Comparison of ENCODE assay signal across 8 cellular contexts in the genomic region with DNA sequence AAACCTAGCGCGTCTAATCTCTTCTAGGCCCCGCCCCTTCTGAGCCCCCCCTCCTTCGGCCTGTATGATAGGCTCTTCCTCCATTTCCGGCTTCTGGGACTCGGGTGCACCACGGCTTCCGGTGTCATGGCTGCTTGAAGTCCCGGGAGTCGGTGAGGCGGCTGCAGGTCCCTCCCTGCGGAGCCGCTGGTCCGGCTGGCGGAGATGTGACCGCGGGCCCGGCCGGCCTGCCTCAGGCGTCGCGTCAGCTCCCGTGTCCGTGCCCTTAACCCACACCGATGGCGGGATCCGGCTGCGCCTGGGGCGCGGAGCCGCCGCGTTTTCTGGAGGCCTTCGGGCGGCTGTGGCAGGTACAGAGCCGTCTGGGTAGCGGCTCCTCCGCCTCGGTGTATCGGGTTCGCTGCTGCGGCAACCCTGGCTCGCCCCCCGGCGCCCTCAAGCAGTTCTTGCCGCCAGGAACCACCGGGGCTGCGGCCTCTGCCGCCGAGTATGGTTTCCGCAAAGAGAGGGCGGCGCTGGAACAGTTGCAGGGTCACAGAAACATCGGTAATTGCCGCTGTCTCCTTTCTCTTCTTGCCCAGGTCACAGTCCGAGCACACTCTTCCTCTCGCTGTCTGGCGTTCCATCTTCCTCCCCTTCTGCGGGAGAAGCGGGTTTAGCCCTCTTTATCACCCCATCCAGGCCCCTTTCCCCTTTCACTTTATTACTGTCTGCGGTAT. TPM values are rescaled to one million over a fixed set of nuclear protein-coding genes. Genes with fewer than 3 reads are reported as not detected.
A peak's percentile ranks its signal among the peaks of the same experiment; 100 is the strongest.
DNase-seq lines count a peak whose midpoint lies in the region; ATAC-seq, FAIRE-seq and TF ChIP-seq lines count a peak whose summit lies in the region.

A gene with protein sequence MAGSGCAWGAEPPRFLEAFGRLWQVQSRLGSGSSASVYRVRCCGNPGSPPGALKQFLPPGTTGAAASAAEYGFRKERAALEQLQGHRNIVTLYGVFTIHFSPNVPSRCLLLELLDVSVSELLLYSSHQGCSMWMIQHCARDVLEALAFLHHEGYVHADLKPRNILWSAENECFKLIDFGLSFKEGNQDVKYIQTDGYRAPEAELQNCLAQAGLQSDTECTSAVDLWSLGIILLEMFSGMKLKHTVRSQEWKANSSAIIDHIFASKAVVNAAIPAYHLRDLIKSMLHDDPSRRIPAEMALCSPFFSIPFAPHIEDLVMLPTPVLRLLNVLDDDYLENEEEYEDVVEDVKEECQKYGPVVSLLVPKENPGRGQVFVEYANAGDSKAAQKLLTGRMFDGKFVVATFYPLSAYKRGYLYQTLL (plus strand): TSS at position 96 of the 719 bp plus-strand sequence. CDS start 183 bp downstream, at position 279.

- H3K27me3 ChIP-seq in OCI-LY1 (ENCODE audit: insufficient read depth, low read length), result no peaks in the 10 kb centered on the region

- peak within 1 kb of the TSS; percentile 96 for H3K27ac Mint-ChIP-seq in endothelial cell (ENCODE audit: unreplicated experiment)
- peak within 1 kb of the TSS; percentile 88 for H3K27ac Mint-ChIP-seq in mesothelial cell of epicardium

- H3K27me3 Mint-ChIP-seq in endothelial cell (ENCODE audit: unreplicated experiment) (peaks cover 9% of the 10 kb centered on the region), mesothelial cell of epicardium (ENCODE audit: low read depth) (peaks cover 27% of the 10 kb centered on the region)

- peaks cover 30% of the 10 kb centered on the region for H3K36me3 ChIP-seq in OCI-LY1 (ENCODE audit: insufficient read depth, low read length)

- TF ChIP-seq CTCF in D721Med (IDR thresholded peaks at IDR 0.05; ENCODE audit: insufficient read depth, missing control alignments), result no peak
- TF ChIP-seq CTCF in OCI-LY1 (IDR thresholded peaks at IDR 0.05; ENCODE audit: low read length), result no peak
- no peak for TF ChIP-seq CTCF in endothelial cell (IDR thresholded peaks at IDR 0.05; ENCODE audit: unreplicated experiment)
- no peak for TF ChIP-seq CTCF in mesothelial cell of epicardium (IDR thresholded peaks at IDR 0.05; ENCODE audit: unreplicated experiment)

- H3K4me1 Mint-ChIP-seq in endothelial cell (ENCODE audit: unreplicated experiment) (peaks cover 22% of the 10 kb centered on the region), mesothelial cell of epicardium (peaks cover 25% of the 10 kb centered on the region)

- H3K4me3 Mint-ChIP-seq in endothelial cell (ENCODE audit: unreplicated experiment) (peak within 1 kb of the TSS; percentile 100), mesothelial cell of epicardium (peak within 1 kb of the TSS; percentile 89)

- peak within 1 kb of the TSS; percentile 89 for H3K4me2 ChIP-seq in OCI-LY1 (ENCODE audit: low read length)

- FAIRE-seq in D721Med (lab: Jason Lieb, UNC), result no peak

- peak within 1 kb of the TSS; percentile 90 for H3K9ac ChIP-seq in OCI-LY1 (ENCODE audit: low read length)

- H3F3A ChIP-seq in OCI-LY1 (ENCODE audit: insufficient read depth, low read length), result no peaks in the 10 kb centered on the region

- ATAC-seq in GM21526 (IDR thresholded peaks at IDR 0.05; ENCODE audit: low FRiP score, unreplicated experiment), result peak; percentile 92

- peak within 1 kb of the TSS; percentile 76 for H3K27ac ChIP-seq in OCI-LY1 (ENCODE audit: low read depth, low read length, poor library complexity, severe bottlenecking)

- peak within 1 kb of the TSS; percentile 99 for H2AFZ ChIP-seq in OCI-LY1 (ENCODE audit: low read length)

- H3K36me3 Mint-ChIP-seq in endothelial cell (ENCODE audit: low read depth, unreplicated experiment) (peaks cover 16% of the 10 kb centered on the region), mesothelial cell of epicardium (peaks cover 8% of the 10 kb centered on the region)

- no peaks in the 10 kb centered on the region for H4K20me1 ChIP-seq in OCI-LY1 (ENCODE audit: insufficient read depth, low read length)

- peak within 1 kb of the TSS; percentile 94 for H3K4me3 ChIP-seq in OCI-LY1 (ENCODE audit: low read depth, low read length, poor library complexity, severe bottlenecking)

- H3K79me2 ChIP-seq in OCI-LY1 (ENCODE audit: insufficient read depth, low read length), result peaks cover 22% of the 10 kb centered on the region

- H3K9me3 ChIP-seq in OCI-LY1 (ENCODE audit: low read length), result no peaks in the 10 kb centered on the region

- H3K4me1 ChIP-seq in OCI-LY1 (ENCODE audit: insufficient read depth, low read length, severe bottlenecking), result peaks cover 24% of the 10 kb centered on the region

- DNase-seq in D721Med (ENCODE audit: insufficient read length, low spot score) (peak; percentile 86), HuH-7 (ENCODE audit: low spot score) (peak; percentile 86), endothelial cell (ENCODE audit: low spot score) (peak; percentile 78), mesothelial cell of epicardium (ENCODE audit: low spot score in 2 of 2, unreplicated experiment in 2 of 2) (peak; percentile 74 to 79)
- peak; percentile 84 for DNase-seq in activated CD8-positive, alpha-beta memory T cell treated with anti-CD3 and anti-CD28 coated beads, Interleukin-2, amount 50 U/mL, for 4 hours
- peak; percentile 76 to 80 for DNase-seq in stimulated activated CD8-positive, alpha-beta memory T cell treated with anti-CD3 and anti-CD28 coated beads, Interleukin-15, amount 100 ng/mL, for 4 hours (ENCODE audit: low read depth in 2 of 2)

- no peaks in the 10 kb centered on the region for H3K9me2 ChIP-seq in OCI-LY1 (ENCODE audit: low read depth, low read length)

- no peaks in the 10 kb centered on the region for H3K9me3 Mint-ChIP-seq in endothelial cell (ENCODE audit: unreplicated experiment)
- no peaks in the 10 kb centered on the region for H3K9me3 Mint-ChIP-seq in mesothelial cell of epicardium

RNA-seq across cellular contexts. Expression of the gene that starts here (rescaled TPM):
- 17.8 TPM for total RNA-seq in endothelial cell (ENCODE audit: unreplicated experiment)
- 22.4 to 23.6 TPM (median 23.3 TPM) in 3 replicates for total RNA-seq in mesothelial cell of epicardium

Comparison
In these comparisons a context has a peak if more than half of its experiments do, and no peak if none do; other contexts are left out.
1. Peak in every context shown above with its lines: DNase-seq, ATAC-seq, H3K4me3 ChIP-seq and H3K27ac ChIP-seq.